ENCODE assay signal across 1 cellular context in genomic region chr16:67539271-67539670, GRCh38.
TF ChIP-seq lines count a peak whose summit lies in the region.

No MANE protein-coding gene starts in this region.

TF ChIP-seq in GM12878, 131 proteins besides CTCF, POLR2A, EP300 and RAD21:
- TF ChIP-seq RCOR1 (conservative IDR thresholded peaks at IDR 0.05; ENCODE audit: low read depth, low read length) (no peak), YBX1 (IDR thresholded peaks at IDR 0.05) (no peak), CHD2 (IDR thresholded peaks at IDR 0.05; ENCODE audit: borderline replicate concordance, low read depth, low read length) (no peak), MEF2A (IDR thresholded peaks at IDR 0.05; ENCODE audit: insufficient read depth, low read depth, low read length) (no peak), RELB (IDR thresholded peaks at IDR 0.05; ENCODE audit: low read depth) (no peak)
- TF ChIP-seq, protein P1, sequence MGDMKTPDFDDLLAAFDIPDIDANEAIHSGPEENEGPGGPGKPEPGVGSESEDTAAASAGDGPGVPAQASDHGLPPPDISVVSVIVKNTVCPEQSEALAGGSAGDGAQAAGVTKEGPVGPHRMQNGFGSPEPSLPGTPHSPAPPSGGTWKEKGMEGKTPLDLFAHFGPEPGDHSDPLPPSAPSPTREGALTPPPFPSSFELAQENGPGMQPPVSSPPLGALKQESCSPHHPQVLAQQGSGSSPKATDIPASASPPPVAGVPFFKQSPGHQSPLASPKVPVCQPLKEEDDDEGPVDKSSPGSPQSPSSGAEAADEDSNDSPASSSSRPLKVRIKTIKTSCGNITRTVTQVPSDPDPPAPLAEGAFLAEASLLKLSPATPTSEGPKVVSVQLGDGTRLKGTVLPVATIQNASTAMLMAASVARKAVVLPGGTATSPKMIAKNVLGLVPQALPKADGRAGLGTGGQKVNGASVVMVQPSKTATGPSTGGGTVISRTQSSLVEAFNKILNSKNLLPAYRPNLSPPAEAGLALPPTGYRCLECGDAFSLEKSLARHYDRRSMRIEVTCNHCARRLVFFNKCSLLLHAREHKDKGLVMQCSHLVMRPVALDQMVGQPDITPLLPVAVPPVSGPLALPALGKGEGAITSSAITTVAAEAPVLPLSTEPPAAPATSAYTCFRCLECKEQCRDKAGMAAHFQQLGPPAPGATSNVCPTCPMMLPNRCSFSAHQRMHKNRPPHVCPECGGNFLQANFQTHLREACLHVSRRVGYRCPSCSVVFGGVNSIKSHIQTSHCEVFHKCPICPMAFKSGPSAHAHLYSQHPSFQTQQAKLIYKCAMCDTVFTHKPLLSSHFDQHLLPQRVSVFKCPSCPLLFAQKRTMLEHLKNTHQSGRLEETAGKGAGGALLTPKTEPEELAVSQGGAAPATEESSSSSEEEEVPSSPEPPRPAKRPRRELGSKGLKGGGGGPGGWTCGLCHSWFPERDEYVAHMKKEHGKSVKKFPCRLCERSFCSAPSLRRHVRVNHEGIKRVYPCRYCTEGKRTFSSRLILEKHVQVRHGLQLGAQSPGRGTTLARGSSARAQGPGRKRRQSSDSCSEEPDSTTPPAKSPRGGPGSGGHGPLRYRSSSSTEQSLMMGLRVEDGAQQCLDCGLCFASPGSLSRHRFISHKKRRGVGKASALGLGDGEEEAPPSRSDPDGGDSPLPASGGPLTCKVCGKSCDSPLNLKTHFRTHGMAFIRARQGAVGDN (IDR thresholded peaks at IDR 0.05), result no peak
